10 cellular contexts compared by ENCODE assay signal in the genomic region with DNA sequence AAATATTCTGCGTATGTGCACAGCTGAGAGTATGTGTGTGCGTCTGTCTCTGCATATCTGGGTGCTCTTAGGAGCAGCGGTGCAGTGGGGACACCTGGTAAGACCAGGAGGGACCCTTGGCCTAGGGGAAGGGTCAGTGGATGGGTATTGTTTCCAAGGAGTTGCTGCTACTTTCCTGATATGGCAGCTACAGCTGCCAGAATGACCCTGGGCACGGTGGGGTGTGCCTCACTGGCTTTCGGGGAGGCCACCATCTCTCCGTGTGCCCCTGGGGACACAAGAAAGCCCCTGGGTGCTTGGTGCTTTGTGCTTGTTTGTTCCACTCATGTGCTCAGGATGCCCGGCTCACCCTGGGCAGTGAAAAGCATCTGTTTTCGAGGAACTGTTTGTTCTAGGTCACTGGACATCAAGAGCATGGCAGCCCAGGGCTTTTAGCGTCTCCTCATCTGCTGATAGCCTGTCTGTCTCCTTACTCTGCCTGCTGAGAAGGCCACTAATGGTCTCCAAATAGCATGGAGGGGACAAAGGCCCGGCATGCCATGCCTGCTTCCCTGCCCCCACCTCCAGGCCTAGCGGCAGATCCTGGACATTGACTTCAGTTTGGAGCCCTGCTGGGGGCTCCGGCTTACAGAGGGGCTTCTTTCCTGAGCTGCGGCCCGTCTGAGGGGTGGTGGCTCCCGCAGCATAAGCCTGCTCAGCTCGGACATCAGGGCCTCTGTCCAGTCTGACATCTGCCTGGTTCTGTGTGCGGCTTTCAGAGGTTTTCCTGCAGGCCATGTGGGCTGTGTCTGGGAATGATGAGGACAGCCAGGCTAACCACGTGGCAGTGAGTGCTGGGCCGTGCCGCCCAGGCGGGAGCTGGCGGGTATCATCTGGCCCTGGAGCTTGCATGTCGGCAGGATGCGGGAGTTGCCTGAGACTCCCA. TPM values are rescaled to one million over a fixed set of nuclear protein-coding genes. Genes with fewer than 3 reads are reported as not detected.
DNase-seq lines count a peak whose midpoint lies in the region; ATAC-seq and TF ChIP-seq lines count a peak whose summit lies in the region.
"Had no signal": no experiment of that assay in that cellular context is flagged by ENCODE, and none has a peak within 500 bp of the region (broad histone marks: within the 10 kb centered on the region; RNA-seq: fewer than 3 reads in every experiment).

No MANE protein-coding gene starts in this region.

- H3K4me1 ChIP-seq in right cardiac atrium (ENCODE audit: control insufficient read depth, insufficient read depth, low read length) = peaks cover 2% of the 10 kb centered on the region

- H3K4me3 ChIP-seq in right cardiac atrium (ENCODE audit: low read length) = no peak overlapping the region

- ATAC-seq in right cardiac atrium (peak; percentile 81 to 85), GM21515 (IDR thresholded peaks at IDR 0.05; ENCODE audit: unreplicated experiment) (no peak), GM21825 (IDR thresholded peaks at IDR 0.05; ENCODE audit: unreplicated experiment) (no peak)

- intact Hi-C loops in right cardiac atrium (cut with DNase I) = no loop called here

- 61% methylated on average over 24 of the region's 24 CpGs for WGBS in right cardiac atrium

- H3K27ac Mint-ChIP-seq in progenitor cell of endocrine pancreas = peak overlapping the region; percentile 67

- peaks cover 16% of the 10 kb centered on the region for H3K36me3 Mint-ChIP-seq in progenitor cell of endocrine pancreas (ENCODE audit: insufficient read depth)

- DNase-seq in C1 segment of cervical spinal cord (lab: John Stamatoyannopoulos, UW) (peak in 13 of 14 donors; percentile 43 to 93 (median 74)), astrocyte of the hippocampus (ENCODE audit: low read depth, low spot score) (peak; percentile 65), right cardiac atrium (peak; percentile 64 to 81 (median 81)), progenitor cell of endocrine pancreas (ENCODE audit: low spot score, unreplicated experiment) (no peak), DMS53 treated with DMSO at 0.1 percent for 48 hours (lab: John Stamatoyannopoulos, UW; ENCODE audit: unreplicated experiment) (no peak)
- DNase-seq in activated effector memory CD4-positive, alpha-beta T cell treated with Interleukin-2 at 50 U/mL for 16 hours = no peak
- DNase-seq: DMS153 had no signal

- H3K27me3 ChIP-seq in right cardiac atrium (ENCODE audit: control insufficient read depth, insufficient read depth) = no peaks in the 10 kb centered on the region

- no peak overlapping the region for H3K27ac ChIP-seq in right cardiac atrium (ENCODE audit: low read length)
- H3K27ac ChIP-seq: VCaP had no signal

- TF ChIP-seq CTCF in progenitor cell of endocrine pancreas (IDR thresholded peaks at IDR 0.05; ENCODE audit: unreplicated experiment) = no peak

- H3K4me3 Mint-ChIP-seq in progenitor cell of endocrine pancreas (ENCODE audit: low read depth) = no peak overlapping the region

- peaks cover 17% of the 10 kb centered on the region for H3K4me1 Mint-ChIP-seq in progenitor cell of endocrine pancreas (ENCODE audit: low read depth)

- no peaks in the 10 kb centered on the region for H3K9me3 Mint-ChIP-seq in progenitor cell of endocrine pancreas (ENCODE audit: low read depth)

- H3K27me3 Mint-ChIP-seq in progenitor cell of endocrine pancreas = no peaks in the 10 kb centered on the region

- no peaks in the 10 kb centered on the region for H3K9me3 ChIP-seq in right cardiac atrium (ENCODE audit: control insufficient read depth, low read length)

RNA-seq across cellular contexts. Expression of gene PFKFB3, which starts 8.9 kb away (rescaled TPM):
- total RNA-seq in right cardiac atrium (10 to 100 TPM; 10.5 to 15.1 (median 11.7) TPM), progenitor cell of endocrine pancreas (63.9 and 64.5 TPM in 2 replicates)
- 11.2 TPM for polyA plus RNA-seq in right cardiac atrium

Comparison
In these comparisons a context has a peak if more than half of its experiments do, and no peak if none do; other contexts are left out.
1. DNase-seq: peak in C1 segment of cervical spinal cord (13 of 14), astrocyte of the hippocampus (single experiment) and right cardiac atrium (3 of 3); none in progenitor cell of endocrine pancreas (single experiment), activated effector memory CD4-positive, alpha-beta T cell treated with Interleukin-2 at 50 U/mL for 16 hours (single experiment) and DMS53 treated with DMSO at 0.1 percent for 48 hours (single experiment).
2. ATAC-seq: peak in right cardiac atrium (2 of 2); none in GM21515 (single experiment) and GM21825 (single experiment).